1 cellular context compared by ENCODE assay signal in genomic region chr13:49936943-49937273, GRCh38.
TF ChIP-seq lines count a peak whose summit lies in the region.

No MANE protein-coding gene starts in this region.

TF ChIP-seq in HepG2, 621 proteins besides CTCF, POLR2A, EP300 and RAD21 (continued from another document):
- TF ChIP-seq ZBTB40 (IDR thresholded peaks at IDR 0.05), result no peak
- TF ChIP-seq ZBTB40 (CRISPR knock-in tag; IDR thresholded peaks at IDR 0.05), result no peak
- no peak for TF ChIP-seq ATF6 (CRISPR knock-in tag; conservative IDR thresholded peaks at IDR 0.05)
- no peak for TF ChIP-seq MAFK (conservative IDR thresholded peaks at IDR 0.05 in 1 of 2, IDR thresholded peaks at IDR 0.05 in 1 of 2; ENCODE audit: low read length in 2 of 2)
- no peak for TF ChIP-seq MTF1 (CRISPR knock-in tag; IDR thresholded peaks at IDR 0.05)
- no peak for TF ChIP-seq HNF4G (IDR thresholded peaks at IDR 0.05; ENCODE audit: borderline replicate concordance, low read depth, low read length)
- TF ChIP-seq HNF4G (CRISPR knock-in tag; IDR thresholded peaks at IDR 0.05; ENCODE audit: borderline replicate concordance, low read depth), result no peak
- TF ChIP-seq ZNF326 (CRISPR knock-in tag; IDR thresholded peaks at IDR 0.05; ENCODE audit: borderline replicate concordance), result no peak
- peak; percentile 2; the same call in 1 of the 2 replicates for TF ChIP-seq TBX2 (CRISPR knock-in tag; IDR thresholded peaks at IDR 0.05; ENCODE audit: borderline replicate concordance)
- TF ChIP-seq MNT (IDR thresholded peaks at IDR 0.05), result no peak
- TF ChIP-seq ZNF781 (CRISPR knock-in tag; IDR thresholded peaks at IDR 0.05; ENCODE audit: borderline replicate concordance, not compliant biosample characterization), result no peak
- TF ChIP-seq MEIS2 (CRISPR knock-in tag; IDR thresholded peaks at IDR 0.05), result no peak
- TF ChIP-seq ATAD3A (CRISPR knock-in tag; IDR thresholded peaks at IDR 0.05), result no peak
- TF ChIP-seq MAFF (IDR thresholded peaks at IDR 0.05; ENCODE audit: low read depth, low read length), result no peak
- no peak; the same call in 1 of the 2 replicates for TF ChIP-seq EED (CRISPR knock-in tag; IDR thresholded peaks at IDR 0.05)
- TF ChIP-seq ATF4 (CRISPR knock-in tag; IDR thresholded peaks at IDR 0.05), result 0 out of 4 replicates have a peak, but pooled peaks of 1 of the 2 experiments have one; percentile 13
- TF ChIP-seq ZBTB34 (CRISPR knock-in tag; IDR thresholded peaks at IDR 0.05), result peak; percentile 47; the same call in 1 of the 2 replicates
- TF ChIP-seq ZNF775 (CRISPR knock-in tag; IDR thresholded peaks at IDR 0.05; ENCODE audit: borderline replicate concordance), result no peak
- no peak for TF ChIP-seq FOXP4 (CRISPR knock-in tag; IDR thresholded peaks at IDR 0.05)
- TF ChIP-seq KLF9 (CRISPR knock-in tag; IDR thresholded peaks at IDR 0.05; ENCODE audit: low read depth), result no peak
- TF ChIP-seq ZNF207 (IDR thresholded peaks at IDR 0.05; ENCODE audit: borderline replicate concordance), result no peak
- TF ChIP-seq PRDM10 (CRISPR knock-in tag; IDR thresholded peaks at IDR 0.05; ENCODE audit: low read depth), result no peak
- TF ChIP-seq ZSCAN31 (CRISPR knock-in tag; IDR thresholded peaks at IDR 0.05; ENCODE audit: low read depth), result 0 out of 2 replicates have a peak, but pooled peaks have one; percentile 10
- TF ChIP-seq ZNF629 (CRISPR knock-in tag; conservative IDR thresholded peaks at IDR 0.05), result no peak
- no peak for TF ChIP-seq ZNF431 (CRISPR knock-in tag; IDR thresholded peaks at IDR 0.05; ENCODE audit: borderline replicate concordance, low read depth)
- TF ChIP-seq ZNF138 (CRISPR knock-in tag; IDR thresholded peaks at IDR 0.05; ENCODE audit: low read depth), result no peak
- TF ChIP-seq NFKB2 (CRISPR knock-in tag; IDR thresholded peaks at IDR 0.05; ENCODE audit: borderline replicate concordance), result no peak
- TF ChIP-seq IKZF5 (CRISPR knock-in tag; IDR thresholded peaks at IDR 0.05), result no peak
- no peak for TF ChIP-seq ZNF883 (CRISPR knock-in tag; IDR thresholded peaks at IDR 0.05; ENCODE audit: not compliant biosample characterization)
- TF ChIP-seq MAFG (CRISPR knock-in tag; IDR thresholded peaks at IDR 0.05), result no peak
